1 cellular context compared by ENCODE assay signal in the genomic region with DNA sequence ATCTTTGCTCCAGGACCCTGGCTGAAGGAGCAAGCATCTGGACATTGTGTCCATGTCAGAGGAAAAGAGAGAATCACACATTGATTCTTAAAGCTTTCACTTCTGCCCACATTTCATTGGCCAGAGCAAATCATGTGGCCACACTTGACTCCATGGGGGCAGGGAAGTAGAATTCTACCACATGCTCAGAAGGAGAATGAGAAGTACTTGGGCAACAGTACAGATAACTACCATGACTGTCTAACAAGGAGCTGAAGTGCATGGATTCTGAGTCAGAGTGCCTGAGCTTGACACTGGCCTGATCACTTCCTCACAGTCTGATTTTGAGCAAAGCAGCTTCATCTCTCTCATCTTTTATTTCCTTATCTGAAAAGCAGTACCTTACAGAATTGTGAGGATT.
TF ChIP-seq lines count a peak whose summit lies in the region.

No MANE protein-coding gene starts in this region.

TF ChIP-seq in HepG2, 621 proteins besides CTCF, POLR2A, EP300 and RAD21:
- TF ChIP-seq, protein P1, sequence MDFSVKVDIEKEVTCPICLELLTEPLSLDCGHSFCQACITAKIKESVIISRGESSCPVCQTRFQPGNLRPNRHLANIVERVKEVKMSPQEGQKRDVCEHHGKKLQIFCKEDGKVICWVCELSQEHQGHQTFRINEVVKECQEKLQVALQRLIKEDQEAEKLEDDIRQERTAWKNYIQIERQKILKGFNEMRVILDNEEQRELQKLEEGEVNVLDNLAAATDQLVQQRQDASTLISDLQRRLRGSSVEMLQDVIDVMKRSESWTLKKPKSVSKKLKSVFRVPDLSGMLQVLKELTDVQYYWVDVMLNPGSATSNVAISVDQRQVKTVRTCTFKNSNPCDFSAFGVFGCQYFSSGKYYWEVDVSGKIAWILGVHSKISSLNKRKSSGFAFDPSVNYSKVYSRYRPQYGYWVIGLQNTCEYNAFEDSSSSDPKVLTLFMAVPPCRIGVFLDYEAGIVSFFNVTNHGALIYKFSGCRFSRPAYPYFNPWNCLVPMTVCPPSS (IDR thresholded peaks at IDR 0.05), result no peak
- TF ChIP-seq ZNF180 (CRISPR knock-in tag; IDR thresholded peaks at IDR 0.05; ENCODE audit: borderline replicate concordance, low read depth) (no peak), BHLHE40 (IDR thresholded peaks at IDR 0.05; ENCODE audit: low read length) (no peak), IRX3 (CRISPR knock-in tag; IDR thresholded peaks at IDR 0.05; ENCODE audit: borderline replicate concordance, low read depth) (no peak), AGO2 (optimal IDR thresholded peaks at IDR 0.05; ENCODE audit: low read depth, low read length) (no peak), GFI1 (CRISPR knock-in tag; IDR thresholded peaks at IDR 0.05; ENCODE audit: borderline replicate concordance) (no peak), ZNF160 (CRISPR knock-in tag; IDR thresholded peaks at IDR 0.05) (no peak)
- TF ChIP-seq, protein P2, sequence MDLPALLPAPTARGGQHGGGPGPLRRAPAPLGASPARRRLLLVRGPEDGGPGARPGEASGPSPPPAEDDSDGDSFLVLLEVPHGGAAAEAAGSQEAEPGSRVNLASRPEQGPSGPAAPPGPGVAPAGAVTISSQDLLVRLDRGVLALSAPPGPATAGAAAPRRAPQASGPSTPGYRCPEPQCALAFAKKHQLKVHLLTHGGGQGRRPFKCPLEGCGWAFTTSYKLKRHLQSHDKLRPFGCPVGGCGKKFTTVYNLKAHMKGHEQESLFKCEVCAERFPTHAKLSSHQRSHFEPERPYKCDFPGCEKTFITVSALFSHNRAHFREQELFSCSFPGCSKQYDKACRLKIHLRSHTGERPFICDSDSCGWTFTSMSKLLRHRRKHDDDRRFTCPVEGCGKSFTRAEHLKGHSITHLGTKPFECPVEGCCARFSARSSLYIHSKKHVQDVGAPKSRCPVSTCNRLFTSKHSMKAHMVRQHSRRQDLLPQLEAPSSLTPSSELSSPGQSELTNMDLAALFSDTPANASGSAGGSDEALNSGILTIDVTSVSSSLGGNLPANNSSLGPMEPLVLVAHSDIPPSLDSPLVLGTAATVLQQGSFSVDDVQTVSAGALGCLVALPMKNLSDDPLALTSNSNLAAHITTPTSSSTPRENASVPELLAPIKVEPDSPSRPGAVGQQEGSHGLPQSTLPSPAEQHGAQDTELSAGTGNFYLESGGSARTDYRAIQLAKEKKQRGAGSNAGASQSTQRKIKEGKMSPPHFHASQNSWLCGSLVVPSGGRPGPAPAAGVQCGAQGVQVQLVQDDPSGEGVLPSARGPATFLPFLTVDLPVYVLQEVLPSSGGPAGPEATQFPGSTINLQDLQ (CRISPR knock-in tag; IDR thresholded peaks at IDR 0.05), result no peak
- TF ChIP-seq, protein P3, sequence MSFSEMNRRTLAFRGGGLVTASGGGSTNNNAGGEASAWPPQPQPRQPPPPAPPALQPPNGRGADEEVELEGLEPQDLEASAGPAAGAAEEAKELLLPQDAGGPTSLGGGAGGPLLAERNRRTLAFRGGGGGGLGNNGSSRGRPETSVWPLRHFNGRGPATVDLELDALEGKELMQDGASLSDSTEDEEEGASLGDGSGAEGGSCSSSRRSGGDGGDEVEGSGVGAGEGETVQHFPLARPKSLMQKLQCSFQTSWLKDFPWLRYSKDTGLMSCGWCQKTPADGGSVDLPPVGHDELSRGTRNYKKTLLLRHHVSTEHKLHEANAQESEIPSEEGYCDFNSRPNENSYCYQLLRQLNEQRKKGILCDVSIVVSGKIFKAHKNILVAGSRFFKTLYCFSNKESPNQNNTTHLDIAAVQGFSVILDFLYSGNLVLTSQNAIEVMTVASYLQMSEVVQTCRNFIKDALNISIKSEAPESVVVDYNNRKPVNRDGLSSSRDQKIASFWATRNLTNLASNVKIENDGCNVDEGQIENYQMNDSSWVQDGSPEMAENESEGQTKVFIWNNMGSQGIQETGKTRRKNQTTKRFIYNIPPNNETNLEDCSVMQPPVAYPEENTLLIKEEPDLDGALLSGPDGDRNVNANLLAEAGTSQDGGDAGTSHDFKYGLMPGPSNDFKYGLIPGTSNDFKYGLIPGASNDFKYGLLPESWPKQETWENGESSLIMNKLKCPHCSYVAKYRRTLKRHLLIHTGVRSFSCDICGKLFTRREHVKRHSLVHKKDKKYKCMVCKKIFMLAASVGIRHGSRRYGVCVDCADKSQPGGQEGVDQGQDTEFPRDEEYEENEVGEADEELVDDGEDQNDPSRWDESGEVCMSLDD (CRISPR knock-in tag; IDR thresholded peaks at IDR 0.05; ENCODE audit: borderline replicate concordance), result no peak
